9 cellular contexts compared by ENCODE assay signal in the genomic region with DNA sequence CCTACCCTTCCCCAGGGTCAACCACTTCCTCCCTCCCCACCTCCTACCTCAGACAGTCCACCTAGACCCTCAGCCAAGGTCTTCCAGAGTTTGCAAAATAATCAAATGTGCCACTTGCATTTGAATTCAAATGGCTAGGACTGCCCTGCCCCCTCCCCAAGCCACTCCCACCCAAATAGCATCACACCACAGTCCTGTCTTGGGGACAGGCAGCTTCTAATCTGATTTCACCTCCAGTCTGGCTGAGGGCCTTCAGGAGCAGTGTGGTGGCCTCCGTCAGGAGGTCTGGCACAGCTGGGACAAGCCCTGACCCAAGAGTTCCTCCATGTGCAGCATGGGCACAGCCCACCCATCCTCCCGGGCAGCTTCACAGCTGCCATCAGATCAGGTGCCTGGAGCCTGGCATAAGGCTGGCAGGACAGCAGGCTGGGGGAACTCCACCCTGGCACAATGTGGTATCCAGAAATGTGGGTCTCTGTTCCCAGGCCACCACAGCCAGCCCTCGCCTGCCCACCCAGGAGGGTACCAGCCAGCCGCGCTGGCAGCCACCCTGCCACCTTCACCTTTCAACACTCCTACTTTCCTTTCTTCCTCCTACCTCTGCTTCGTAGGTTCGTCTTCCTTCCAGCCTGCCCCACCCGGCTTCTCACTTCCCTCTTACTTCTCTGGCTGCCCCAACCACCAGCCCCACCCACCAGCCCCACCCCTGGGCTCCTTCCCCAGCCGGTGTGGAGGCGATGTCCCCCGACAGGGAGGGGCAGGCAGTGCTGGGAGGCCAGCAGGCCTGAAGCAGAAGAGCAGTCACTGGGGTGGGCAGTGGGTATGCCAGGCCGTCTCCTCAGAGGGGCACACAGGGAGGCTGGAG. TPM values are rescaled to one million over a fixed set of nuclear protein-coding genes. Genes with fewer than 3 reads are reported as not detected.
A peak's percentile ranks its signal among the peaks of the same experiment; 100 is the strongest.
DNase-seq lines count a peak whose midpoint lies in the region; ATAC-seq, FAIRE-seq and TF ChIP-seq lines count a peak whose summit lies in the region.
"Had no signal": no experiment of that assay in that cellular context is flagged by ENCODE, and none has a peak within 500 bp of the region (broad histone marks: within the 10 kb centered on the region; RNA-seq: fewer than 3 reads in every experiment).

A gene with protein sequence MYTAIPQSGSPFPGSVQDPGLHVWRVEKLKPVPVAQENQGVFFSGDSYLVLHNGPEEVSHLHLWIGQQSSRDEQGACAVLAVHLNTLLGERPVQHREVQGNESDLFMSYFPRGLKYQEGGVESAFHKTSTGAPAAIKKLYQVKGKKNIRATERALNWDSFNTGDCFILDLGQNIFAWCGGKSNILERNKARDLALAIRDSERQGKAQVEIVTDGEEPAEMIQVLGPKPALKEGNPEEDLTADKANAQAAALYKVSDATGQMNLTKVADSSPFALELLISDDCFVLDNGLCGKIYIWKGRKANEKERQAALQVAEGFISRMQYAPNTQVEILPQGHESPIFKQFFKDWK (minus strand): TSS at position 648 of the 865 bp plus-strand sequence. CDS start 8,221 bp downstream, outside the sequence.

- no peak within 1 kb of the TSS for H2AFZ ChIP-seq in neural progenitor cell (replicated peaks)

- no peak for TF ChIP-seq EP300 in A549 (IDR thresholded peaks at IDR 0.05)

- peaks cover 18% of the 10 kb centered on the region for H3K27me3 ChIP-seq in neural progenitor cell

- H3K4me1 ChIP-seq in A549 (peaks cover 37% of the 10 kb centered on the region), neural progenitor cell (peaks cover 2% of the 10 kb centered on the region)

- H3F3A ChIP-seq in neural progenitor cell (ENCODE audit: low read depth), result peaks cover 7% of the 10 kb centered on the region

- POLR2A ChIA-PET in A549 (lab: Yijun Ruan, JAX), result interaction anchor here (0.6 kb wide), 1 partner anchor 71 kb away, joined by 7 read pairs; no protein-coding TSS in a partner anchor

- H3K27ac Mint-ChIP-seq in neural progenitor cell, result peak within 1 kb of the TSS; percentile 76

- peaks cover under 1% of the 10 kb centered on the region for H3K9me3 Mint-ChIP-seq in neural progenitor cell

- H3K27ac ChIP-seq in A549 (peak within 1 kb of the TSS; percentile 52 to 78), neural progenitor cell (no peak within 1 kb of the TSS)

- H3K4me2 ChIP-seq in A549 (peak within 1 kb of the TSS; percentile 67), neural progenitor cell (no peak within 1 kb of the TSS)

- CTCF ChIA-PET in A549 (lab: Yijun Ruan, JAX), result interaction anchor here (3.2 to 41.9 kb wide), 2 partner anchors 10 to 136 kb away, joined by 18 to 1185 read pairs; a partner anchor contains a TSS

- no peaks in the 10 kb centered on the region for H3K79me2 ChIP-seq in neural progenitor cell (ENCODE audit: low read depth)

- no peaks in the 10 kb centered on the region for H3K36me3 ChIP-seq in neural progenitor cell

- H3K4me3 Mint-ChIP-seq in neural progenitor cell, result no peak within 1 kb of the TSS

- ATAC-seq in A549 (peak; percentile 31 to 59; a peak in 4 of 6 replicates), GM19372 (IDR thresholded peaks at IDR 0.05; ENCODE audit: low read depth, unreplicated experiment) (peak; percentile 73), HG03521 (IDR thresholded peaks at IDR 0.05; ENCODE audit: unreplicated experiment) (peak; percentile 45)

- in situ Hi-C loops in endometrial microvascular endothelial cells (cut with HindIII; ENCODE audit: inconsistent ontology term, low pct_unique_long_range_greater_than_20kb, low sequenced_read_pairs), result loop anchor here (25.0 kb wide), 1 partner anchor 127 kb away; a partner anchor contains a TSS

- TF ChIP-seq RAD21 in A549 (conservative IDR thresholded peaks at IDR 0.05 in 1 of 2, IDR thresholded peaks at IDR 0.05 in 1 of 2), result no peak

- H3K27me3 Mint-ChIP-seq in neural progenitor cell (ENCODE audit: insufficient read depth, low read depth), result peaks cover 23% of the 10 kb centered on the region

- no peaks in the 10 kb centered on the region for H3K36me3 Mint-ChIP-seq in neural progenitor cell

- H3K4me1 Mint-ChIP-seq in neural progenitor cell, result peaks cover 21% of the 10 kb centered on the region

- peak; percentile 26 for TF ChIP-seq POLR2A in A549 (IDR thresholded peaks at IDR 0.05; ENCODE audit: low read length)

- WGBS in A549 (ENCODE audit: missing lambda C conversion rate), result 45% methylated on average over 12 of the region's 12 CpGs

- TF ChIP-seq CTCF in A549 (IDR thresholded peaks at IDR 0.05) (no peak), neural progenitor cell (IDR thresholded peaks at IDR 0.05) (no peak)

- DNase-seq in A549 (ENCODE audit: low read depth in 1 of 2, low spot score in 1 of 2) (peak in 1 of 2 experiments; percentile 55), UCSD-AML1 (lab: John Stamatoyannopoulos, UW; ENCODE audit: unreplicated experiment) (peak; percentile 75), neural progenitor cell (ENCODE audit: low spot score) (no peak), COR-L47 (lab: John Stamatoyannopoulos, UW) (no peak), NCI-H128 (lab: John Stamatoyannopoulos, UW; ENCODE audit: unreplicated experiment) (no peak)

- H4K20me1 ChIP-seq in neural progenitor cell (ENCODE audit: low read depth), result no peaks in the 10 kb centered on the region

- H3K9ac ChIP-seq in neural progenitor cell, result no peak within 1 kb of the TSS

- H3K4me3 ChIP-seq in A549 (no peak within 1 kb of the TSS), neural progenitor cell (no peak within 1 kb of the TSS)

- no peaks in the 10 kb centered on the region for H3K9me3 ChIP-seq in A549
- no peaks in the 10 kb centered on the region for H3K9me3 ChIP-seq in neural progenitor cell (ENCODE audit: low read depth)

- no peak for FAIRE-seq in A549 (lab: Jason Lieb, UNC)
- FAIRE-seq: colon had no signal

TF ChIP-seq in A549, 52 proteins besides CTCF, POLR2A, EP300 and RAD21:
- no peak for TF ChIP-seq NPAS2 (CRISPR knock-in tag; IDR thresholded peaks at IDR 0.05; ENCODE audit: borderline replicate concordance)
- no peak for TF ChIP-seq HOXA7 (CRISPR knock-in tag; IDR thresholded peaks at IDR 0.05)
- TF ChIP-seq, protein P1, sequence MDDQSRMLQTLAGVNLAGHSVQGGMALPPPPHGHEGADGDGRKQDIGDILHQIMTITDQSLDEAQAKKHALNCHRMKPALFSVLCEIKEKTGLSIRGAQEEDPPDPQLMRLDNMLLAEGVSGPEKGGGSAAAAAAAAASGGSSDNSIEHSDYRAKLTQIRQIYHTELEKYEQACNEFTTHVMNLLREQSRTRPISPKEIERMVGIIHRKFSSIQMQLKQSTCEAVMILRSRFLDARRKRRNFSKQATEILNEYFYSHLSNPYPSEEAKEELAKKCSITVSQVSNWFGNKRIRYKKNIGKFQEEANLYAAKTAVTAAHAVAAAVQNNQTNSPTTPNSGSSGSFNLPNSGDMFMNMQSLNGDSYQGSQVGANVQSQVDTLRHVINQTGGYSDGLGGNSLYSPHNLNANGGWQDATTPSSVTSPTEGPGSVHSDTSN (IDR thresholded peaks at IDR 0.05), result no peak

RNA-seq across cellular contexts. Expression of the gene that starts here (rescaled TPM):
- polyA plus RNA-seq in A549 (2011; rRNA removed) (81.0 and 94.6 TPM in 2 replicates), A549 (2017; fragmentation: RNase III; extraction: RNeasy Plus Mini Kit Qiagen cat#74134 plus additional on column Dnase treatment) (53.0 to 61.3 TPM (median 57.5 TPM) in 3 replicates)
- 127 and 130 TPM in 2 replicates for polyA plus RNA-seq in A549 (2012; cell fraction: cytosol; rRNA removed)
- 94.4 and 121 TPM in 2 replicates for polyA plus RNA-seq in A549 (2012; cell fraction: nucleus; rRNA removed)
- 57.0 and 66.1 TPM in 2 replicates for polyA minus RNA-seq in A549 (2011; rRNA and poly(A)+ RNA removed)
- total RNA-seq in endometrial microvascular endothelial cells (ENCODE audit: inconsistent ontology term) (99.7 TPM), neural progenitor cell (ENCODE audit: low replicate concordance) (23.9 TPM in 2 replicates)
